9 cellular contexts compared by ENCODE assay signal in genomic region chr3:49171775-49172500, GRCh38. TPM values are rescaled to one million over a fixed set of nuclear protein-coding genes. Genes with fewer than 3 reads are reported as not detected.
DNase-seq lines count a peak whose midpoint lies in the region; ATAC-seq, FAIRE-seq and TF ChIP-seq lines count a peak whose summit lies in the region.
"Had no signal": no experiment of that assay in that cellular context is flagged by ENCODE, and none has a peak within 500 bp of the region (broad histone marks: within the 10 kb centered on the region; RNA-seq: fewer than 3 reads in every experiment).

No MANE protein-coding gene starts in this region.

- DNase-seq in endothelial cell (ENCODE audit: low spot score) (no peak), OCI-M1 (lab: John Stamatoyannopoulos, UW) (no peak), SKM-1 (lab: John Stamatoyannopoulos, UW; ENCODE audit: unreplicated experiment) (no peak), GM19239 (ENCODE audit: insufficient read length, low spot score) (no peak)

- H3K27me3 ChIP-seq in BLaER1 = no peaks in the 10 kb centered on the region
- no peaks in the 10 kb centered on the region for H3K27me3 ChIP-seq in OCI-LY1 (ENCODE audit: insufficient read depth, low read length)
- H3K27me3 ChIP-seq in neuron (ENCODE audit: insufficient read depth, low read length) = no peaks in the 10 kb centered on the region

- H2AFZ ChIP-seq in OCI-LY1 (ENCODE audit: low read length) (no peak overlapping the region), neuron (ENCODE audit: low read depth, low read length) (no peak overlapping the region)

- H3K36me3 Mint-ChIP-seq in endothelial cell (ENCODE audit: low read depth, unreplicated experiment) = peaks cover 5% of the 10 kb centered on the region

- H3K36me3 ChIP-seq in BLaER1 (no peaks in the 10 kb centered on the region), OCI-LY1 (ENCODE audit: insufficient read depth, low read length) (no peaks in the 10 kb centered on the region), neuron (ENCODE audit: insufficient read depth, low read length) (peaks cover 18% of the 10 kb centered on the region)

- no peaks in the 10 kb centered on the region for H3F3A ChIP-seq in OCI-LY1 (ENCODE audit: insufficient read depth, low read length)

- H3K4me1 Mint-ChIP-seq in endothelial cell (ENCODE audit: unreplicated experiment) = peaks cover 7% of the 10 kb centered on the region

- H3K4me2 ChIP-seq in BLaER1 (peak overlapping the region; percentile 93), OCI-LY1 (ENCODE audit: low read length) (peak overlapping the region; percentile 96)

- peak overlapping the region; percentile 65 for H3K27ac ChIP-seq in BLaER1
- H3K27ac ChIP-seq in OCI-LY1 (ENCODE audit: low read depth, low read length, poor library complexity, severe bottlenecking) = no peak overlapping the region

- H3K4me3 Mint-ChIP-seq in endothelial cell (ENCODE audit: unreplicated experiment) = peak overlapping the region; percentile 89

- H3K79me2 ChIP-seq in OCI-LY1 (ENCODE audit: insufficient read depth, low read length) = no peaks in the 10 kb centered on the region

- peak overlapping the region; percentile 69 for H3K4me3 ChIP-seq in BLaER1
- H3K4me3 ChIP-seq in OCI-LY1 (ENCODE audit: low read depth, low read length, poor library complexity, severe bottlenecking) = peak overlapping the region; percentile 66
- H3K4me3 ChIP-seq in neuron (ENCODE audit: low read length) = peak overlapping the region; percentile 77

- H3K27me3 Mint-ChIP-seq in endothelial cell (ENCODE audit: unreplicated experiment) = peaks cover 5% of the 10 kb centered on the region

- H3K9ac ChIP-seq in BLaER1 (peak overlapping the region; percentile 75), OCI-LY1 (ENCODE audit: low read length) (peak overlapping the region; percentile 67; the same call in 1 of the 2 replicates)

- no peak for ATAC-seq in HG03135 (IDR thresholded peaks at IDR 0.05; ENCODE audit: unreplicated experiment)

- FAIRE-seq in GM19239 (lab: Jason Lieb, UNC) = no peak

- H4K20me1 ChIP-seq in BLaER1 = no peaks in the 10 kb centered on the region
- H4K20me1 ChIP-seq in OCI-LY1 (ENCODE audit: insufficient read depth, low read length) = no peaks in the 10 kb centered on the region

- no peak overlapping the region for H3K27ac Mint-ChIP-seq in endothelial cell (ENCODE audit: unreplicated experiment)

- TF ChIP-seq CTCF in OCI-LY1 (IDR thresholded peaks at IDR 0.05; ENCODE audit: low read length) = no peak
- TF ChIP-seq CTCF in endothelial cell (IDR thresholded peaks at IDR 0.05; ENCODE audit: unreplicated experiment) = no peak

- H3K9me3 Mint-ChIP-seq in endothelial cell (ENCODE audit: unreplicated experiment) = no peaks in the 10 kb centered on the region

- H3K9me2 ChIP-seq in OCI-LY1 (ENCODE audit: low read depth, low read length) = no peaks in the 10 kb centered on the region

- peaks cover 68% of the 10 kb centered on the region for H3K4me1 ChIP-seq in BLaER1
- peaks cover 11% of the 10 kb centered on the region for H3K4me1 ChIP-seq in OCI-LY1 (ENCODE audit: insufficient read depth, low read length, severe bottlenecking)
- H3K4me1 ChIP-seq in neuron (ENCODE audit: insufficient read depth, low read length) = peaks cover 44% of the 10 kb centered on the region

- H3K9me3 ChIP-seq in BLaER1 (no peaks in the 10 kb centered on the region), OCI-LY1 (ENCODE audit: low read length) (no peaks in the 10 kb centered on the region), neuron (ENCODE audit: low read length) (no peaks in the 10 kb centered on the region)

RNA-seq across cellular contexts. Expression of gene KLHDC8B, which starts 0.5 kb away (rescaled TPM):
- total RNA-seq in endothelial cell (ENCODE audit: unreplicated experiment) = 16.7 TPM

RNA-seq across cellular contexts. Expression of gene CCDC71, which starts 5.8 kb away (rescaled TPM):
- 24.8 TPM for total RNA-seq in endothelial cell (ENCODE audit: unreplicated experiment)

RNA-seq across cellular contexts. Expression of gene LAMB2, which starts 39.1 kb away (rescaled TPM):
- total RNA-seq in endothelial cell (ENCODE audit: unreplicated experiment) = 259 TPM
- total RNA-seq: T-helper 1 cell treated with Interleukin-12 subunit alpha and Interleukin-12 subunit beta and Interleukin-4 antibody, amounts not matched to agents 30 ng/mL and 1 ng/mL, for 36 hours had no signal

RNA-seq across cellular contexts. Expression of gene USP19, which starts 51.3 kb away (rescaled TPM):
- 38.8 TPM for total RNA-seq in endothelial cell (ENCODE audit: unreplicated experiment)
